25 cellular contexts compared by ENCODE assay signal in genomic region chr19:33382006-33382405, GRCh38. TPM values are rescaled to one million over a fixed set of nuclear protein-coding genes. Genes with fewer than 3 reads are reported as not detected.
DNase-seq lines count a peak whose midpoint lies in the region; ATAC-seq, FAIRE-seq and TF ChIP-seq lines count a peak whose summit lies in the region.
"Had no signal": no experiment of that assay in that cellular context is flagged by ENCODE, and none has a peak within 500 bp of the region (broad histone marks: within the 10 kb centered on the region; RNA-seq: fewer than 3 reads in every experiment).

No MANE protein-coding gene starts in this region.

- H3K36me3 Mint-ChIP-seq in CD4-positive, alpha-beta T cell (ENCODE audit: low read depth): peaks cover 48% of the 10 kb centered on the region

- H3K27me3 ChIP-seq in CD4-positive, alpha-beta T cell (ENCODE audit: control insufficient read depth, insufficient read depth, low read length): no peaks in the 10 kb centered on the region
- H3K27me3 ChIP-seq in HepG2 (ENCODE audit: control insufficient read depth in 1 of 2, insufficient read depth in 2 of 2, low read length in 2 of 2): no peaks in the 10 kb centered on the region
- H3K27me3 ChIP-seq: BLaER1 treated with 17β-estradiol and CSF1 and Interleukin-3, amounts not matched to agents 10 nM and 100 nM had no signal

- no peak for ATAC-seq in A549
- no peak for ATAC-seq in CD4-positive, alpha-beta T cell (ENCODE audit: poor library complexity)
- no peak for ATAC-seq in HepG2
- no peak for ATAC-seq in HG03571 (IDR thresholded peaks at IDR 0.05; ENCODE audit: unreplicated experiment)
- ATAC-seq in GM21447 (IDR thresholded peaks at IDR 0.05; ENCODE audit: unreplicated experiment): no peak
- ATAC-seq: PC-3 had no signal

- H3K4me1 Mint-ChIP-seq in CD4-positive, alpha-beta T cell (ENCODE audit: low read depth): peaks cover 34% of the 10 kb centered on the region

- H3K36me3 ChIP-seq in OCI-LY7 (ENCODE audit: insufficient read depth, low read length): peaks cover 63% of the 10 kb centered on the region
- peaks cover 7 to 54% of the 10 kb centered on the region in 2 experiments for H3K36me3 ChIP-seq in HepG2 (replicated peaks in 1 of 2; ENCODE audit: control insufficient read depth in 1 of 2, insufficient read depth in 2 of 2, low read length in 2 of 2)
- H3K36me3 ChIP-seq in kidney (ENCODE audit: control insufficient read depth in 1 of 2, insufficient read depth in 2 of 2, low read length in 2 of 2): peaks cover 5 to 6% of the 10 kb centered on the region in 2 donors

- peaks cover 64% of the 10 kb centered on the region for H3K79me2 ChIP-seq in OCI-LY7 (ENCODE audit: insufficient read depth, low read depth, low read length)
- H3K79me2 ChIP-seq in HepG2 (ENCODE audit: insufficient read depth, low read length): peaks cover 89% of the 10 kb centered on the region

- H3K9me3 ChIP-seq in A549 (no peaks in the 10 kb centered on the region), OCI-LY7 (ENCODE audit: low read length) (no peaks in the 10 kb centered on the region), HepG2 (ENCODE audit: low read length) (no peaks in the 10 kb centered on the region), kidney (ENCODE audit: control insufficient read depth in 1 of 2, low read length in 2 of 2) (no peaks in the 10 kb centered on the region)
- no peaks in the 10 kb centered on the region for H3K9me3 ChIP-seq in CD4-positive, alpha-beta T cell (ENCODE audit: control insufficient read depth, low read length)
- H3K9me3 ChIP-seq: BLaER1 treated with 17β-estradiol and CSF1 and Interleukin-3, amounts not matched to agents 10 nM and 100 nM had no signal

- in situ Hi-C loops in HepG2 (cut with HindIII; ENCODE audit: extremely low pct_ligation_motif_present, low pct_unique_long_range_greater_than_20kb): no loop called here

- TF ChIP-seq CTCF in A549 (IDR thresholded peaks at IDR 0.05) (no peak), OCI-LY7 (conservative IDR thresholded peaks at IDR 0.05; ENCODE audit: low read length) (no peak), HepG2 (CRISPR knock-in tag; IDR thresholded peaks at IDR 0.05) (no peak), kidney (IDR thresholded peaks at IDR 0.05; ENCODE audit: borderline replicate concordance, extremely low read depth, insufficient read depth) (no peak)
- no peak for TF ChIP-seq CTCF in CD4-positive, alpha-beta T cell (IDR thresholded peaks at IDR 0.05)

- BruUV-seq in OCI-LY7 (replicated peaks; lab: Mats Ljungman, UMichigan) (TSS peak; percentile 1), HepG2 (replicated peaks; lab: Mats Ljungman, UMichigan) (no TSS peak)

- peak; percentile 46 for FAIRE-seq in A549 (lab: Jason Lieb, UNC)
- no peak for FAIRE-seq in HepG2 (lab: Jason Lieb, UNC)
- no peak for FAIRE-seq in kidney (lab: Jason Lieb, UNC)
- FAIRE-seq: D721Med, GM19239, HTR-8/SVneo had no signal

- intact Hi-C loops in CD4-positive, alpha-beta T cell (cut with DNase I, micrococcal nuclease): no loop called here
- intact Hi-C loops in OCI-LY7 (cut with micrococcal nuclease; ENCODE audit: unreplicated experiment) (no loop called here), HepG2 (cut with micrococcal nuclease; ENCODE audit: unreplicated experiment) (no loop called here), kidney (cut with DNase I) (no loop called here)

- no peak overlapping the region for H3K27ac ChIP-seq in A549
- H3K27ac ChIP-seq in CD4-positive, alpha-beta T cell (ENCODE audit: low read depth, low read length): no peak overlapping the region
- no peak overlapping the region for H3K27ac ChIP-seq in OCI-LY7 (ENCODE audit: low read depth, low read length, poor library complexity, severe bottlenecking)
- H3K27ac ChIP-seq in HepG2 (ENCODE audit: extremely low read length, insufficient read depth, low read length): no peak overlapping the region
- no peak overlapping the region for H3K27ac ChIP-seq in kidney (ENCODE audit: low read depth in 2 of 2, low read length in 2 of 2)
- H3K27ac ChIP-seq: BLaER1 treated with 17β-estradiol and CSF1 and Interleukin-3, amounts not matched to agents 10 nM and 100 nM; SK-N-MC had no signal

- H3K9ac ChIP-seq in HepG2 (ENCODE audit: insufficient read depth, low read depth, low read length): no peak overlapping the region
- no peak overlapping the region for H3K9ac ChIP-seq in kidney (ENCODE audit: low read length in 2 of 2)
- H3K9ac ChIP-seq: BLaER1 treated with 17β-estradiol and CSF1 and Interleukin-3, amounts not matched to agents 10 nM and 100 nM had no signal

- H3K4me3 ChIP-seq in A549 (no peak overlapping the region), OCI-LY7 (ENCODE audit: low read depth, low read length, poor library complexity, severe bottlenecking) (no peak overlapping the region), HepG2 (replicated peaks in 1 of 3; ENCODE audit: insufficient read depth in 1 of 3, low read depth in 2 of 3, low read length in 3 of 3) (no peak overlapping the region), kidney (ENCODE audit: low read length in 2 of 2) (no peak overlapping the region)
- H3K4me3 ChIP-seq: BLaER1 treated with 17β-estradiol and CSF1 and Interleukin-3, amounts not matched to agents 10 nM and 100 nM; SK-N-MC had no signal

- TF ChIP-seq POLR2A in A549 (IDR thresholded peaks at IDR 0.05; ENCODE audit: low read length) (no peak), HepG2 (IDR thresholded peaks at IDR 0.05; ENCODE audit: insufficient read depth in 1 of 2, low read depth in 2 of 2, low read length in 2 of 2) (no peak)

- H3K9me2 ChIP-seq in OCI-LY7 (ENCODE audit: insufficient read depth, low read length): no peaks in the 10 kb centered on the region

- H3K9me3 Mint-ChIP-seq in CD4-positive, alpha-beta T cell: no peaks in the 10 kb centered on the region

- POLR2A ChIA-PET in A549 (lab: Yijun Ruan, JAX) (interaction anchor here (2.4 to 3.2 kb wide), 2 partner anchors 8 to 80 kb away, joined by 11 to 19 read pairs; partner anchors contain the start of genes CEBPA and CEBPG), OCI-LY7 (lab: Charles Lee) (interaction anchor here (0.5 kb wide), 1 partner anchor 867 kb away, joined by 3 read pairs; no protein-coding TSS in a partner anchor), HepG2 (lab: Yijun Ruan, JAX) (interaction anchor here (1.4 to 4.3 kb wide), 2 partner anchors 11 to 34 kb away, joined by 4 to 28 read pairs; no protein-coding TSS in a partner anchor)
- POLR2A ChIA-PET in CD4-positive, alpha-beta T cell (lab: Charles Lee): interaction anchor here (1.7 kb wide), 1 partner anchor 8 kb away, joined by 6 read pairs; the partner anchor contains the start of gene CEBPG

- no peak overlapping the region for H2AFZ ChIP-seq in OCI-LY7 (ENCODE audit: low read length)
- H2AFZ ChIP-seq in HepG2 (ENCODE audit: low read length): no peak overlapping the region

- CTCF ChIA-PET in A549 (lab: Yijun Ruan, JAX) (interaction anchor here (0.7 to 36.3 kb wide), 11 partner anchors 8 to 238 kb away, joined by 3 to 881 read pairs (median 6); partner anchors contain the start of genes CEBPA and CEBPG), OCI-LY7 (lab: Charles Lee; ENCODE audit: unreplicated experiment) (no interaction called here), HepG2 (lab: Yijun Ruan, JAX; ENCODE audit: low intra/inter-chr PET ratio, low total read pairs) (no interaction called here)
- CTCF ChIA-PET in CD4-positive, alpha-beta T cell (lab: Charles Lee): interaction anchor here (1.1 kb wide), 1 partner anchor 25 kb away, joined by 5 read pairs; no protein-coding TSS in a partner anchor

- no peaks in the 10 kb centered on the region for H3K27me3 Mint-ChIP-seq in CD4-positive, alpha-beta T cell

- peak overlapping the region; percentile 30 for H3K27ac Mint-ChIP-seq in CD4-positive, alpha-beta T cell

- H3K4me3 Mint-ChIP-seq in CD4-positive, alpha-beta T cell: no peak overlapping the region

- no peak overlapping the region for H3K4me2 ChIP-seq in A549
- no peak overlapping the region for H3K4me2 ChIP-seq in OCI-LY7 (ENCODE audit: low read length)
- no peak overlapping the region for H3K4me2 ChIP-seq in HepG2 (ENCODE audit: low read depth, low read length)
- H3K4me2 ChIP-seq: BLaER1 treated with 17β-estradiol and CSF1 and Interleukin-3, amounts not matched to agents 10 nM and 100 nM had no signal

- H3K4me1 ChIP-seq in A549 (peaks cover 13% of the 10 kb centered on the region), OCI-LY7 (ENCODE audit: insufficient read depth, low read length, poor library complexity, severe bottlenecking) (peaks cover 1% of the 10 kb centered on the region), HepG2 (ENCODE audit: insufficient read depth, low read length) (peaks cover 60% of the 10 kb centered on the region), kidney (ENCODE audit: control insufficient read depth in 1 of 2, insufficient read depth in 1 of 2, low read depth in 1 of 2, low read length in 2 of 2) (peaks cover 5% of the 10 kb centered on the region in 2 donors)

- DNase-seq in A549 (ENCODE audit: low read depth in 1 of 2, low spot score in 1 of 2) (no peak), OCI-LY7 (ENCODE audit: low spot score) (no peak), HepG2 (ENCODE audit: low spot score) (no peak), GF-D8 (lab: John Stamatoyannopoulos, UW) (no peak), kidney (no peak)
- DNase-seq in CD4-positive, alpha-beta T cell: no peak
- DNase-seq: ACHN, DMS53, GDM1, H7, IMR-90, MV-4-11, NCI-H1694, NCI-H2171, NCI-H524 treated with DMSO at 0.1 percent for 48 hours, PC-3, Right ventricle myocardium superior, SW 1271 had no signal

- no peak for TF ChIP-seq EP300 in A549 (IDR thresholded peaks at IDR 0.05)
- no peak for TF ChIP-seq EP300 in HepG2 (IDR thresholded peaks at IDR 0.05; ENCODE audit: low read depth in 2 of 2, low read length in 2 of 2)
- no peak for TF ChIP-seq EP300 in HepG2 (CRISPR knock-in tag; IDR thresholded peaks at IDR 0.05; ENCODE audit: borderline replicate concordance)

- H4K20me1 ChIP-seq in OCI-LY7 (ENCODE audit: insufficient read depth, low read length) (peaks cover 35% of the 10 kb centered on the region), HepG2 (ENCODE audit: insufficient read depth, low read length) (peaks cover 29% of the 10 kb centered on the region)

- no peak for TF ChIP-seq RAD21 in A549 (conservative IDR thresholded peaks at IDR 0.05 in 1 of 2, IDR thresholded peaks at IDR 0.05 in 1 of 2)
- TF ChIP-seq RAD21 in HepG2 (CRISPR knock-in tag; IDR thresholded peaks at IDR 0.05): no peak

- 94% methylated on average over 4 of the region's 4 CpGs for WGBS in A549 (ENCODE audit: missing lambda C conversion rate)
- 94% methylated on average over 4 of the region's 4 CpGs for WGBS in HepG2 (ENCODE audit: low lambda C conversion rate)

RNA-seq across cellular contexts. Expression of gene CEBPG, which starts 8.5 kb away (rescaled TPM):
- polyA plus RNA-seq in A549 (2011; rRNA removed) (104 and 138 TPM in 2 replicates), A549 (2017; fragmentation: RNase III; extraction: RNeasy Plus Mini Kit Qiagen cat#74134 plus additional on column Dnase treatment) (34.0 to 35.7 TPM (median 34.3 TPM) in 3 replicates), HepG2 (2011; rRNA removed) (25.7 and 26.6 TPM in 2 replicates), kidney (ENCODE audit: insufficient read depth, low read depth, low replicate concordance) (13.0 TPM)
- 25.7 and 27.7 TPM in 2 replicates for polyA plus RNA-seq in A549 (2012; cell fraction: cytosol; rRNA removed)
- polyA plus RNA-seq in A549 (2012; cell fraction: nucleus; rRNA removed): 11.1 and 12.8 TPM in 2 replicates
- polyA minus RNA-seq in A549 (2011; rRNA and poly(A)+ RNA removed): 62.1 and 64.8 TPM in 2 replicates
- 10 to 100 TPM; 15.5 TPM for total RNA-seq in CD4-positive, alpha-beta T cell
- total RNA-seq in OCI-LY7 (2014; rRNA removed; shearing (Covaris generic)): 44.9 and 46.1 TPM in 2 replicates
- total RNA-seq in OCI-LY7 (2022) (45.1 and 52.2 TPM in 2 replicates), HepG2 (2016; rRNA removed; fragmentation: Illumina TruSeq; extraction: Trizol) (34.3 and 49.8 TPM in 2 replicates), kidney (22.4 TPM)
- 13.2 and 14.7 TPM in 2 replicates for total RNA-seq in HepG2 (2016; cell fraction: cytosol; rRNA removed; fragmentation: Illumina TruSeq; extraction: Trizol; ENCODE audit: low read depth)
- 35.7 and 49.1 TPM in 2 replicates for total RNA-seq in HepG2 (2016; cell fraction: insoluble cytoplasmic fraction; rRNA removed; fragmentation: Illumina TruSeq; extraction: Trizol)
- total RNA-seq in HepG2 (2016; cell fraction: membrane; rRNA removed; fragmentation: Illumina TruSeq; extraction: Trizol): 37.6 and 38.8 TPM in 2 replicates
- total RNA-seq in HepG2 (2016; cell fraction: nucleus; rRNA removed; fragmentation: Illumina TruSeq; extraction: Trizol): 24.5 and 24.7 TPM in 2 replicates
- polyA plus RNA-seq in HepG2 (2011; cell fraction: cytosol; rRNA removed): 16.9 and 25.6 TPM in 2 replicates
- 11.7 and 17.0 TPM in 2 replicates for polyA plus RNA-seq in HepG2 (2011; cell fraction: nucleus; rRNA removed)
- 34.2 and 46.3 TPM in 2 replicates for polyA plus RNA-seq in HepG2 (2012)
- 13.2 and 15.5 TPM in 2 replicates for polyA plus RNA-seq in HepG2 (2016; cell fraction: cytosol; fragmentation: Illumina TruSeq; extraction: Trizol; ENCODE audit: low read depth)
- 44.3 and 47.4 TPM in 2 replicates for polyA plus RNA-seq in HepG2 (2016; cell fraction: insoluble cytoplasmic fraction; fragmentation: Illumina TruSeq; extraction: Trizol; ENCODE audit: low read depth)
- 25.6 and 28.0 TPM in 2 replicates for polyA plus RNA-seq in HepG2 (2016; cell fraction: membrane; fragmentation: Illumina TruSeq; extraction: Trizol; ENCODE audit: low read depth)
- 30.5 and 35.3 TPM in 2 replicates for polyA plus RNA-seq in HepG2 (2016; cell fraction: nucleus; fragmentation: Illumina TruSeq; extraction: Trizol; ENCODE audit: insufficient read depth, low read depth)
- 14.6 and 15.2 TPM in 2 replicates for polyA minus RNA-seq in HepG2 (2011; rRNA and poly(A)+ RNA removed; ENCODE audit: low replicate concordance)
- polyA minus RNA-seq in HepG2 (2011; cell fraction: cytosol; rRNA and poly(A)+ RNA removed): 18.9 and 25.7 TPM in 2 replicates
- polyA minus RNA-seq in HepG2 (2011; cell fraction: nucleus; rRNA and poly(A)+ RNA removed): 26.3 and 34.8 TPM in 2 replicates

Comparison
In these comparisons a context has a peak if more than half of its experiments do, and no peak if none do; other contexts are left out.
1. CTCF ChIA-PET loops: an anchor here in A549 (0.7 to 36.3 kb wide) and CD4-positive, alpha-beta T cell (1.1 kb wide); none called in OCI-LY7 and HepG2.